31 cellular contexts compared by ENCODE assay signal in the genomic region with DNA sequence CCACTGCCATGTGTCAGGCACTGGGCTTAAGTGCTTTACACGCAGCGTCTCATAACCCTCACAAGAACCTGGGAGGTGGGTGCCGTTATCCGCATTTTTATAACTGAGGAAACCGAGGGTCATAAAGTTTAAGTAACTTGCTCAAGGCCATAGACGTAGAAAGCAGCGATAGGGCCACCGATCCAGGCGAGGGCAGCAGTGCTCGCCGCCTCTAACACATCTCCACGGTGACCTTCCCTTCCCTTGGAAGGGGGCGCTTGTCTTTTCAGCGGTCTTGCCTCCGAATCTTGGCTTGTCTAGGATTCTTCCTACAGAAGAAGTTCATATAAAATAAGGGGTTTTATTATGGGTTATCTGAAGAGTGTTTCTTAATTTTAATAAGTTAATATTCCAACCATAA.
A peak's percentile ranks its signal among the peaks of the same experiment; 100 is the strongest.
DNase-seq lines count a peak whose midpoint lies in the region; ATAC-seq and TF ChIP-seq lines count a peak whose summit lies in the region.
"Had no signal": no experiment of that assay in that cellular context is flagged by ENCODE, and none has a peak within 500 bp of the region (broad histone marks: within the 10 kb centered on the region; RNA-seq: fewer than 3 reads in every experiment).

No MANE protein-coding gene starts in this region.

- H4K20me1 ChIP-seq in GM23338 (replicated peaks; ENCODE audit: insufficient read depth) = 0 out of 2 replicates have a peak, but pooled peaks cover 9% of the 10 kb centered on the region

- H2BK15ac ChIP-seq in neuronal stem cell (ENCODE audit: low read length) = no peak overlapping the region

- H3K23ac ChIP-seq in neuronal stem cell (ENCODE audit: low read depth, low read length, poor library complexity) = no peak overlapping the region

- H3K4me3 Mint-ChIP-seq in GM23338 = no peak overlapping the region
- no peak overlapping the region for H3K4me3 Mint-ChIP-seq in endodermal cell
- H3K4me3 Mint-ChIP-seq: CD4-positive, CD25-positive, alpha-beta regulatory T cell; natural killer cell treated with Interleukin-12 subunit alpha and Interleukin-12 subunit beta and Interleukin-15 and Interleukin-18, amount 100 ng/mL, for 72 hours had no signal

- ATAC-seq in GM23338 = peak; percentile 99
- ATAC-seq: A549; activated naive CD4-positive, alpha-beta T cell treated with anti-CD3 and anti-CD28 coated beads, Interleukin-2, amount 50 U/mL, for 72 hours; HepG2; natural killer cell treated with Interleukin-12 subunit alpha and Interleukin-12 subunit beta and Interleukin-15 and Interleukin-18, amount 100 ng/mL, for 72 hours; pancreas had no signal

- H3K4me1 Mint-ChIP-seq in GM23338 = peaks cover 17% of the 10 kb centered on the region
- no peaks in the 10 kb centered on the region for H3K4me1 Mint-ChIP-seq in endodermal cell
- H3K4me1 Mint-ChIP-seq: CD4-positive, CD25-positive, alpha-beta regulatory T cell had no signal

- H3K9me3 ChIP-seq in endodermal cell (ENCODE audit: control insufficient read depth, low read length) (no peaks in the 10 kb centered on the region), neuronal stem cell (replicated peaks in 1 of 2; ENCODE audit: control insufficient read depth in 2 of 2, insufficient read depth in 1 of 2, low read depth in 1 of 2, low read length in 2 of 2) (peaks cover 0 to 13% of the 10 kb centered on the region in 2 donors)
- H3K9me3 ChIP-seq: A549, pancreas, right atrium auricular region, vagina had no signal

- H2BK120ac ChIP-seq in neuronal stem cell (ENCODE audit: low read depth, low read length) = no peak overlapping the region

- WGBS in endodermal cell (ENCODE audit: insufficient coverage in 1 of 2, insufficient read length in 1 of 2), 2 experiments = 42 to 47% methylated on average over 9 to 15 of the region's 15 CpGs
- WGBS in neuronal stem cell (ENCODE audit: extremely low coverage in 2 of 2, insufficient read length in 2 of 2, insufficient replicate concordance in 1 of 2), 2 donors = no CpG with 5 or more reads among the region's 15 CpGs

- no peaks in the 10 kb centered on the region for H3F3A ChIP-seq in GM23338 (replicated peaks; ENCODE audit: low read depth)

- DNase-seq in GM23338 (ENCODE audit: low spot score) (peak; percentile 72), endodermal cell (peak; percentile 81), iPS-NIHi7 (ENCODE audit: extremely low spot score) (peak; percentile 83), neuronal stem cell (ENCODE audit: low spot score) (peak; percentile 11), NCI-H146 (lab: John Stamatoyannopoulos, UW) (no peak), NCI-H187 treated with DMSO at 0.1 percent for 48 hours (lab: John Stamatoyannopoulos, UW) (no peak), NCI-H2227 treated with DMSO at 0.1 percent for 48 hours (lab: John Stamatoyannopoulos, UW) (no peak)
- DNase-seq in activated CD4-positive, alpha-beta T cell treated with anti-CD3 and anti-CD28 coated beads for 1 hour = no peak
- DNase-seq: activated CD4-positive, alpha-beta T cell treated with anti-CD3 and anti-CD28 coated beads for 48 hours; activated T-cell treated with anti-CD3 and anti-CD28 coated beads for 4 hours; amygdala; Calu3; CD4-positive, CD25-positive, alpha-beta regulatory T cell; DMS79 treated with DMSO at 0.1 percent for 48 hours; MM.1S; NCI-H1105 treated with DMSO at 0.1 percent for 48 hours; NCI-H2029 treated with DMSO at 0.1 percent for 48 hours; NCI-H226; pancreas; stimulated activated CD4-positive, alpha-beta T cell treated with anti-CD3 and anti-CD28 coated beads, Interleukin-1b, Interleukin-23, amount 100 ng/mL, for 48 hours; stimulated activated naive CD4-positive, alpha-beta T cell treated with Interleukin-2 at 50 U/mL for 16 hours; SW 1271 had no signal

- H2AFZ ChIP-seq in GM23338 (no peak overlapping the region), neuronal stem cell (ENCODE audit: low read length) (no peak overlapping the region)

- H3K36me3 ChIP-seq in GM23338 (ENCODE audit: insufficient read depth) (no peaks in the 10 kb centered on the region; the same call in 1 of the 2 replicates), endodermal cell (ENCODE audit: control insufficient read depth, insufficient read depth, low read length) (no peaks in the 10 kb centered on the region), neuronal stem cell (replicated peaks in 1 of 2; ENCODE audit: control insufficient read depth in 2 of 2, insufficient read depth in 2 of 2, low read length in 2 of 2) (peaks cover 4 to 61% of the 10 kb centered on the region in 2 donors)
- H3K36me3 ChIP-seq: right atrium auricular region, vagina had no signal

- TF ChIP-seq CTCF in GM23338 (conservative IDR thresholded peaks at IDR 0.05; ENCODE audit: low read depth in 2 of 2) (peak; percentile 58 to 93), endodermal cell (conservative IDR thresholded peaks at IDR 0.05) (peak; percentile 76)

- H3K27me3 Mint-ChIP-seq in GM23338 (ENCODE audit: insufficient read depth, low read depth, poor library complexity) (peaks cover 13% of the 10 kb centered on the region), endodermal cell (ENCODE audit: insufficient read depth) (no peaks in the 10 kb centered on the region)
- H3K27me3 Mint-ChIP-seq: CD4-positive, CD25-positive, alpha-beta regulatory T cell; natural killer cell treated with Interleukin-12 subunit alpha and Interleukin-12 subunit beta and Interleukin-15 and Interleukin-18, amount 100 ng/mL, for 72 hours had no signal

- H3K18ac ChIP-seq in neuronal stem cell (ENCODE audit: low read length) = no peak overlapping the region

- H4K91ac ChIP-seq in neuronal stem cell (ENCODE audit: low read depth, low read length, poor library complexity) = no peak overlapping the region

- no peaks in the 10 kb centered on the region for H3K79me2 ChIP-seq in GM23338 (replicated peaks; ENCODE audit: insufficient read depth)

- H3K79me1 ChIP-seq in neuronal stem cell (ENCODE audit: low read depth, low read length) = no peaks in the 10 kb centered on the region

- no peak overlapping the region for H2AK5ac ChIP-seq in neuronal stem cell (ENCODE audit: low read depth, low read length)

- no peak overlapping the region for H3K14ac ChIP-seq in neuronal stem cell (ENCODE audit: low read length)

- H3K36me3 Mint-ChIP-seq in GM23338 (ENCODE audit: low read depth) (peaks cover 10% of the 10 kb centered on the region), endodermal cell (ENCODE audit: low read depth) (peaks cover 8% of the 10 kb centered on the region)
- H3K36me3 Mint-ChIP-seq: activated naive CD4-positive, alpha-beta T cell treated with anti-CD3 and anti-CD28 coated beads, Interleukin-2, amount 50 U/mL, for 72 hours; CD4-positive, CD25-positive, alpha-beta regulatory T cell; natural killer cell treated with Interleukin-12 subunit alpha and Interleukin-12 subunit beta and Interleukin-15 and Interleukin-18, amount 100 ng/mL, for 72 hours had no signal

- H3K4me2 ChIP-seq in GM23338 (no peak overlapping the region), neuronal stem cell (ENCODE audit: insufficient read depth, low read length, poor library complexity, severe bottlenecking) (no peak overlapping the region)
- H3K4me2 ChIP-seq: A549, smooth muscle cell had no signal

- no peak overlapping the region for H3K27ac ChIP-seq in GM23338 (ENCODE audit: low read depth)
- H3K27ac ChIP-seq in endodermal cell (ENCODE audit: low read depth, low read length) = no peak overlapping the region
- H3K27ac ChIP-seq in neuronal stem cell (replicated peaks; ENCODE audit: low read length) = no peak overlapping the region
- H3K27ac ChIP-seq: A549, pancreas, right atrium auricular region, vagina had no signal

- H3K9ac ChIP-seq in endodermal cell (ENCODE audit: extremely low read depth, low read length, poor library complexity, severe bottlenecking) = no peak overlapping the region
- H3K9ac ChIP-seq in neuronal stem cell (ENCODE audit: low read depth, low read length, poor library complexity) = no peak overlapping the region

- H3K4ac ChIP-seq in neuronal stem cell (ENCODE audit: low read length) = no peak overlapping the region

- no peak overlapping the region for H2BK5ac ChIP-seq in neuronal stem cell (ENCODE audit: low read length)

- H3K4me1 ChIP-seq in GM23338 (ENCODE audit: insufficient read depth) (no peaks in the 10 kb centered on the region), endodermal cell (ENCODE audit: control insufficient read depth, insufficient read depth, low read length) (no peaks in the 10 kb centered on the region), neuronal stem cell (ENCODE audit: control insufficient read depth in 2 of 2, insufficient read depth in 1 of 2, low read depth in 1 of 2, low read length in 2 of 2) (no peaks in the 10 kb centered on the region)
- H3K4me1 ChIP-seq: A549, pancreas, right atrium auricular region, vagina had no signal

- H3K27me3 ChIP-seq in GM23338 (ENCODE audit: insufficient read depth) = no peaks in the 10 kb centered on the region
- H3K27me3 ChIP-seq in endodermal cell (ENCODE audit: control insufficient read depth, insufficient read depth, low read length, poor library complexity, severe bottlenecking) = no peaks in the 10 kb centered on the region
- H3K27me3 ChIP-seq in neuronal stem cell (ENCODE audit: control insufficient read depth in 3 of 3, insufficient read depth in 3 of 3, low read depth in 1 of 3, low read length in 3 of 3) = no peaks in the 10 kb centered on the region
- H3K27me3 ChIP-seq: pancreas, right atrium auricular region, vagina had no signal

- H3K27ac Mint-ChIP-seq in GM23338 (no peak overlapping the region), endodermal cell (no peak overlapping the region)
- H3K27ac Mint-ChIP-seq: activated naive CD4-positive, alpha-beta T cell treated with anti-CD3 and anti-CD28 coated beads, Interleukin-2, amount 50 U/mL, for 72 hours; activated T-helper 2 cell treated with anti-CD3 and anti-CD28 coated beads, Interferon-gamma antibody, Interleukin-2, Interleukin-4, amounts not matched to agents 10 μg/mL and 5 μg/mL and 100 μg/mL, durations not matched to agents 14 hours and 24 hours and 36 hours; CD4-positive, CD25-positive, alpha-beta regulatory T cell; natural killer cell treated with Interleukin-12 subunit alpha and Interleukin-12 subunit beta and Interleukin-15 and Interleukin-18, amount 100 ng/mL, for 72 hours had no signal

- H4K8ac ChIP-seq in neuronal stem cell (ENCODE audit: low read depth, low read length) = no peak overlapping the region

- no peaks in the 10 kb centered on the region; the same call in 1 of the 3 replicates for H3K9me3 Mint-ChIP-seq in GM23338
- no peaks in the 10 kb centered on the region for H3K9me3 Mint-ChIP-seq in endodermal cell
- H3K9me3 Mint-ChIP-seq: activated naive CD4-positive, alpha-beta T cell treated with anti-CD3 and anti-CD28 coated beads, Interleukin-2, amount 50 U/mL, for 72 hours; activated T-helper 2 cell treated with anti-CD3 and anti-CD28 coated beads, Interferon-gamma antibody, Interleukin-2, Interleukin-4, amounts not matched to agents 10 μg/mL and 5 μg/mL and 100 μg/mL, durations not matched to agents 14 hours and 24 hours and 36 hours; natural killer cell treated with Interleukin-12 subunit alpha and Interleukin-12 subunit beta and Interleukin-15 and Interleukin-18, amount 100 ng/mL, for 72 hours had no signal

- no peak overlapping the region for H2BK12ac ChIP-seq in neuronal stem cell (ENCODE audit: low read length)

- H3K9me2 ChIP-seq in GM23338 (ENCODE audit: insufficient read depth) = no peaks in the 10 kb centered on the region

- H3K4me3 ChIP-seq in GM23338 (no peak overlapping the region), endodermal cell (ENCODE audit: low read length) (no peak overlapping the region), neuronal stem cell (ENCODE audit: low read length in 2 of 2) (no peak overlapping the region)
- H3K4me3 ChIP-seq: A549, lung, pancreas, right atrium auricular region, smooth muscle cell, vagina had no signal

Comparison
In these comparisons a context has a peak if more than half of its experiments do, and no peak if none do; other contexts are left out.
1. DNase-seq: peak in GM23338 (single experiment), endodermal cell (single experiment), iPS-NIHi7 (single experiment) and neuronal stem cell (single experiment); none in NCI-H146 (single experiment), NCI-H187 treated with DMSO at 0.1 percent for 48 hours (single experiment), activated CD4-positive, alpha-beta T cell treated with anti-CD3 and anti-CD28 coated beads for 1 hour (single experiment) and NCI-H2227 treated with DMSO at 0.1 percent for 48 hours (single experiment).